Comparison of ENCODE assay signal across 25 cellular contexts in the genomic region with DNA sequence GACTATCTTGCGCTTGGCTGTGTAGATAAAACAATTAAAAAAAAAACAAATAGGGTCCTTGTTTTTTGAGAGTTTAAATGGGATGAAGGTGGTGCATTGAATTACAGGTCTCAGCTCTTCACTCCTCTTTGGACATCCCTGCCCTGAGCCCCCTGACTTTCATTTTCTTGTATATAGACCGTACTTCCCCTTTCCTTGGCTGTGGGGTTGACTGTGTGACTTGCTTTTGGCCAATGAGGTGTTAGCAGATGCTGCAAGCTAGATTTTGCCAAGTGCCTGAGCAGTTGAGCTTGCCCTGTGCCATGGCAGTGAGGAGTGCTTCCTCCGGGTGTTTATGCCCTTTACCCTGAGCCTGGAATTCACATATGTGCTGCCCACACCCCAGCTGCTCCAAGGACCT.
"Had no signal": no experiment of that assay in that cellular context is flagged by ENCODE, and none has a peak within 500 bp of the region (broad histone marks: within the 10 kb centered on the region; RNA-seq: fewer than 3 reads in every experiment).

No MANE protein-coding gene starts in this region.

- DNase-seq: activated CD4-positive, alpha-beta memory T cell treated with anti-CD3 and anti-CD28 coated beads for 36 hours; activated CD4-positive, alpha-beta T cell treated with anti-CD3 and anti-CD28 coated beads, Interleukin-2, amount 10 ng/mL, durations not matched to agents 24 days and 14 days; activated CD4-positive, CD25-positive, alpha-beta regulatory T cell treated with anti-CD3 and anti-CD28 coated beads, Interleukin-2, amount 50 U/mL, for 72 hours; activated CD8-positive, alpha-beta memory T cell treated with anti-CD3 and anti-CD28 coated beads, Interleukin-2, amount 50 U/mL, for 4 hours; activated gamma-delta T cell treated with Interleukin-2 at 50 U/mL for 16 hours; activated naive CD4-positive, alpha-beta T cell treated with anti-CD3 and anti-CD28 coated beads, Interleukin-2, amount 50 U/mL, for 16 hours; activated T-cell treated with anti-CD3 and anti-CD28 coated beads, Interleukin-2, amount 50 U/mL, for 1 hour; amniotic stem cell; brain microvascular endothelial cell; dorsolateral prefrontal cortex; effector memory CD8-positive, alpha-beta T cell; erythroblast; gastrocnemius medialis; glutamatergic neuron; left lung; lower lobe of right lung; mesendoderm; stimulated activated CD4-positive, alpha-beta T cell treated with anti-CD3 and anti-CD28 coated beads, Interleukin-1b, Interleukin-23, amount 100 ng/mL, for 48 hours; stimulated activated naive CD4-positive, alpha-beta T cell treated with Interleukin-2 at 50 U/mL for 16 hours had no signal

- H3K4me3 Mint-ChIP-seq: activated CD4-positive, alpha-beta memory T cell treated with anti-CD3 and anti-CD28 coated beads for 36 hours; activated CD4-positive, alpha-beta T cell treated with anti-CD3 and anti-CD28 coated beads, Interleukin-2, amount 10 ng/mL, durations not matched to agents 24 days and 14 days; activated T-helper 1 cell treated with anti-CD3 and anti-CD28 coated beads, Interleukin-12 subunit alpha, Interleukin-12 subunit beta, Interleukin-2, Interleukin-4 antibody, amounts not matched to agents 30 ng/mL and 10 ng/mL and 1 ng/mL, durations not matched to agents 14 hours and 24 hours and 36 hours; effector memory CD8-positive, alpha-beta T cell; natural killer cell treated with Interleukin-12 subunit alpha and Interleukin-12 subunit beta and Interleukin-15 and Interleukin-18, amount 100 ng/mL, for 72 hours had no signal

- H3K27ac Mint-ChIP-seq: activated CD4-positive, alpha-beta memory T cell treated with anti-CD3 and anti-CD28 coated beads for 36 hours; activated CD4-positive, alpha-beta T cell treated with anti-CD3 and anti-CD28 coated beads, Interleukin-2, amount 10 ng/mL, durations not matched to agents 24 days and 14 days; activated T-helper 1 cell treated with anti-CD3 and anti-CD28 coated beads, Interleukin-12 subunit alpha, Interleukin-12 subunit beta, Interleukin-2, Interleukin-4 antibody, amounts not matched to agents 30 ng/mL and 10 ng/mL and 1 ng/mL, durations not matched to agents 14 hours and 24 hours and 36 hours; effector memory CD8-positive, alpha-beta T cell; natural killer cell treated with Interleukin-12 subunit alpha and Interleukin-12 subunit beta and Interleukin-15 and Interleukin-18, amount 100 ng/mL, for 72 hours had no signal

- H3K4me1 Mint-ChIP-seq: activated CD4-positive, alpha-beta T cell treated with anti-CD3 and anti-CD28 coated beads, Interleukin-2, amount 10 ng/mL, durations not matched to agents 24 days and 14 days had no signal

- H3K4me3 ChIP-seq: coronary artery, dorsolateral prefrontal cortex, gastrocnemius medialis, left lung, lower lobe of right lung, right atrium auricular region, smooth muscle cell, tibial nerve had no signal

- ATAC-seq: effector memory CD8-positive, alpha-beta T cell; gastrocnemius medialis; left lung; lower lobe of right lung; natural killer cell treated with Interleukin-12 subunit alpha and Interleukin-12 subunit beta and Interleukin-15 and Interleukin-18, amount 100 ng/mL, for 72 hours had no signal

- H3K36me3 Mint-ChIP-seq: activated CD4-positive, alpha-beta memory T cell treated with anti-CD3 and anti-CD28 coated beads for 36 hours; natural killer cell treated with Interleukin-12 subunit alpha and Interleukin-12 subunit beta and Interleukin-15 and Interleukin-18, amount 100 ng/mL, for 72 hours had no signal

- H3K27me3 Mint-ChIP-seq: activated CD4-positive, alpha-beta memory T cell treated with anti-CD3 and anti-CD28 coated beads for 36 hours; activated CD4-positive, alpha-beta T cell treated with anti-CD3 and anti-CD28 coated beads, Interleukin-2, amount 10 ng/mL, durations not matched to agents 24 days and 14 days had no signal
